In genomic region chr3:47282424-47283192, GRCh38 we compare ENCODE assay signal across 8 cellular contexts. TPM values are rescaled to one million over a fixed set of nuclear protein-coding genes. Genes with fewer than 3 reads are reported as not detected.
DNase-seq lines count a peak whose midpoint lies in the region; ATAC-seq and TF ChIP-seq lines count a peak whose summit lies in the region.

A gene with protein sequence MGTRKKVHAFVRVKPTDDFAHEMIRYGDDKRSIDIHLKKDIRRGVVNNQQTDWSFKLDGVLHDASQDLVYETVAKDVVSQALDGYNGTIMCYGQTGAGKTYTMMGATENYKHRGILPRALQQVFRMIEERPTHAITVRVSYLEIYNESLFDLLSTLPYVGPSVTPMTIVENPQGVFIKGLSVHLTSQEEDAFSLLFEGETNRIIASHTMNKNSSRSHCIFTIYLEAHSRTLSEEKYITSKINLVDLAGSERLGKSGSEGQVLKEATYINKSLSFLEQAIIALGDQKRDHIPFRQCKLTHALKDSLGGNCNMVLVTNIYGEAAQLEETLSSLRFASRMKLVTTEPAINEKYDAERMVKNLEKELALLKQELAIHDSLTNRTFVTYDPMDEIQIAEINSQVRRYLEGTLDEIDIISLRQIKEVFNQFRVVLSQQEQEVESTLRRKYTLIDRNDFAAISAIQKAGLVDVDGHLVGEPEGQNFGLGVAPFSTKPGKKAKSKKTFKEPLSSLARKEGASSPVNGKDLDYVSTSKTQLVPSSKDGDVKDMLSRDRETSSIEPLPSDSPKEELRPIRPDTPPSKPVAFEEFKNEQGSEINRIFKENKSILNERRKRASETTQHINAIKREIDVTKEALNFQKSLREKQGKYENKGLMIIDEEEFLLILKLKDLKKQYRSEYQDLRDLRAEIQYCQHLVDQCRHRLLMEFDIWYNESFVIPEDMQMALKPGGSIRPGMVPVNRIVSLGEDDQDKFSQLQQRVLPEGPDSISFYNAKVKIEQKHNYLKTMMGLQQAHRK (minus strand): TSS chr3:47282799. CDS start chr3:47277374, 5,425 bp downstream.
TSS of gene KLHL18 (plus strand) at chr3:47282944. CDS start at chr3:47282966, 22 bp downstream.

- peak within 1 kb of the TSS; percentile 98 for H2BK120ac ChIP-seq in IMR-90 (ENCODE audit: low read depth, low read length)

- peaks cover 50% of the 10 kb centered on the region for H3K4me1 Mint-ChIP-seq in activated T-cell treated with anti-CD3 and anti-CD28 coated beads, Interleukin-2, amount 50 U/mL, for 24 hours (ENCODE audit: low read depth)

- peak; percentile 71 for DNase-seq in DMS153 (lab: John Stamatoyannopoulos, UW)
- DNase-seq in IMR-90, result peak; percentile 93
- DNase-seq in OCI-M2 (lab: John Stamatoyannopoulos, UW; ENCODE audit: unreplicated experiment), result peak; percentile 71
- DNase-seq in activated T-cell treated with anti-CD3 and anti-CD28 coated beads, Interleukin-2, amount 50 U/mL, for 24 hours, result peak; percentile 95
- peak; percentile 98 for DNase-seq in erythroblast (lab: John Stamatoyannopoulos, UW)
- DNase-seq in stimulated activated CD8-positive, alpha-beta memory T cell treated with anti-CD3 and anti-CD28 coated beads, Interleukin-4, amount 100 ng/mL, for 48 hours, result peak; percentile 97

- peak within 1 kb of the TSS; percentile 90 for H2AK9ac ChIP-seq in IMR-90 (replicated peaks; ENCODE audit: low read depth, low read length, poor library complexity)

- dilution Hi-C loops in IMR-90 (cut with HindIII; ENCODE audit: low sequenced_read_pairs, unreplicated experiment), result no loop called here

- H2AK5ac ChIP-seq in IMR-90 (ENCODE audit: low read depth, low read length), result peak within 1 kb of the TSS; percentile 72

- peaks cover 8% of the 10 kb centered on the region for H3K9me1 ChIP-seq in IMR-90 (ENCODE audit: insufficient read depth, low read length)

- H3K9me3 Mint-ChIP-seq in activated T-cell treated with anti-CD3 and anti-CD28 coated beads, Interleukin-2, amount 50 U/mL, for 24 hours, result no peaks in the 10 kb centered on the region

- H3K36me3 Mint-ChIP-seq in activated T-cell treated with anti-CD3 and anti-CD28 coated beads, Interleukin-2, amount 50 U/mL, for 24 hours (ENCODE audit: low read depth), result peaks cover 51% of the 10 kb centered on the region

- no peaks in the 10 kb centered on the region for H3K27me3 Mint-ChIP-seq in activated T-cell treated with anti-CD3 and anti-CD28 coated beads, Interleukin-2, amount 50 U/mL, for 24 hours

- intact Hi-C loops in IMR-90 (cut with micrococcal nuclease), result loop anchor here (1.0 kb wide), 1 partner anchor 118 kb away; the partner anchor contains the start of gene SETD2

- peak within 1 kb of the TSS; percentile 99 for H3K14ac ChIP-seq in IMR-90 (replicated peaks; ENCODE audit: low read depth, low read length)

- peak within 1 kb of the TSS; percentile 99 for H3K27ac Mint-ChIP-seq in activated T-cell treated with anti-CD3 and anti-CD28 coated beads, Interleukin-2, amount 50 U/mL, for 24 hours

- H3K4me3 ChIP-seq in IMR-90 (ENCODE audit: insufficient read depth, low read depth, low read length) (peak within 1 kb of the TSS; percentile 60), mucosa of stomach (ENCODE audit: low read length) (peak within 1 kb of the TSS; percentile 89)

- peak within 1 kb of the TSS; percentile 98 for H3K4me2 ChIP-seq in IMR-90 (ENCODE audit: low read depth, low read length)

- H4K91ac ChIP-seq in IMR-90 (ENCODE audit: insufficient read depth, low read depth, low read length), result peak within 1 kb of the TSS; percentile 99

- TF ChIP-seq POLR2A in IMR-90 (IDR thresholded peaks at IDR 0.05; ENCODE audit: low read depth, low read length) (peak; percentile 91), erythroblast (IDR thresholded peaks at IDR 0.05; ENCODE audit: low read length) (peak; percentile 81)

- peak within 1 kb of the TSS; percentile 89 for H2BK5ac ChIP-seq in IMR-90 (ENCODE audit: low read depth, low read length, poor library complexity, severe bottlenecking)

- H2BK20ac ChIP-seq in IMR-90 (ENCODE audit: low read depth, low read length), result peak within 1 kb of the TSS; percentile 91

- peaks cover 22 to 57% of the 10 kb centered on the region in 2 experiments; a peak in 3 of 4 replicates for H3K79me1 ChIP-seq in IMR-90 (ENCODE audit: low read depth in 1 of 2, low read length in 2 of 2)

- WGBS in IMR-90 (ENCODE audit: extremely low coverage in 2 of 2, insufficient read length in 1 of 2), 2 experiments, result 1% methylated on average over 55 of the region's 82 CpGs; no CpG with 5 or more reads in 1 of the 2 experiments

- H3K9ac ChIP-seq in IMR-90 (ENCODE audit: low read depth, low read length) (peak within 1 kb of the TSS; percentile 96), mucosa of stomach (ENCODE audit: low read length) (peak within 1 kb of the TSS; percentile 90)

- peak within 1 kb of the TSS; percentile 100 for H3K4me3 Mint-ChIP-seq in activated T-cell treated with anti-CD3 and anti-CD28 coated beads, Interleukin-2, amount 50 U/mL, for 24 hours

- POLR2A ChIA-PET in IMR-90 (lab: Charles Lee; ENCODE audit: unreplicated experiment), result interaction anchor here (1.0 kb wide), 1 partner anchor 13 kb away, joined by 3 read pairs; no protein-coding TSS in a partner anchor

- H3K18ac ChIP-seq in IMR-90 (ENCODE audit: low read depth, low read length), result peak within 1 kb of the TSS; percentile 96

- H4K20me1 ChIP-seq in IMR-90 (ENCODE audit: insufficient read depth, low read length), result peaks cover 10% of the 10 kb centered on the region

- H3K36me3 ChIP-seq in IMR-90 (ENCODE audit: control insufficient read depth, insufficient read depth, low read length), result peaks cover 2% of the 10 kb centered on the region; the same call in 1 of the 2 replicates
- peaks cover 3% of the 10 kb centered on the region for H3K36me3 ChIP-seq in mucosa of stomach (ENCODE audit: control insufficient read depth, insufficient read depth, low read length)

- TF ChIP-seq CTCF in IMR-90 (conservative IDR thresholded peaks at IDR 0.05; ENCODE audit: low read depth, low read length), result no peak

- H3K27ac ChIP-seq in IMR-90 (ENCODE audit: insufficient read depth, low read length), result peak within 1 kb of the TSS; percentile 94

- peak; percentile 75 for ATAC-seq in GM21528 (IDR thresholded peaks at IDR 0.05; ENCODE audit: low FRiP score, unreplicated experiment)
- ATAC-seq in IMR-90 (ENCODE audit: low read depth), result peak; percentile 97

- peak within 1 kb of the TSS; percentile 93 for H4K5ac ChIP-seq in IMR-90 (ENCODE audit: low read depth, low read length)

- H2BK15ac ChIP-seq in IMR-90 (ENCODE audit: low read depth, low read length), result peak within 1 kb of the TSS; percentile 95

- peak within 1 kb of the TSS; percentile 99 for H3K56ac ChIP-seq in IMR-90 (ENCODE audit: extremely low read depth, insufficient read depth, low read length)

- peak within 1 kb of the TSS; percentile 95 for H2AFZ ChIP-seq in IMR-90 (replicated peaks; ENCODE audit: low read length, poor library complexity)

- peak within 1 kb of the TSS; percentile 98 for H3K23ac ChIP-seq in IMR-90 (ENCODE audit: low read depth, low read length)

- TF ChIP-seq RAD21 in IMR-90 (IDR thresholded peaks at IDR 0.05; ENCODE audit: low read length), result no peak

- no TSS peak for BruUV-seq in IMR-90 (replicated peaks; lab: Mats Ljungman, UMichigan)

- H3K9me3 ChIP-seq in IMR-90 (ENCODE audit: control insufficient read depth, insufficient read depth, low read length) (no peaks in the 10 kb centered on the region), mucosa of stomach (ENCODE audit: control insufficient read depth, low read length) (no peaks in the 10 kb centered on the region)

- no peaks in the 10 kb centered on the region for H3K27me3 ChIP-seq in IMR-90 (ENCODE audit: control insufficient read depth, insufficient read depth, low read length)
- no peaks in the 10 kb centered on the region for H3K27me3 ChIP-seq in mucosa of stomach (ENCODE audit: control insufficient read depth, insufficient read depth, low read length)

- in situ Hi-C loops in IMR-90 (cut with MboI; ENCODE audit: low sequenced_read_pairs), result no loop called here

- CTCF ChIA-PET in IMR-90 (lab: Yijun Ruan, JAX), result no interaction called here

- H4K8ac ChIP-seq in IMR-90 (ENCODE audit: low read depth in 2 of 2, low read length in 2 of 2), result peak within 1 kb of the TSS; percentile 92 to 100

- peaks cover 4% of the 10 kb centered on the region; the same call in 1 of the 2 replicates for H3K4me1 ChIP-seq in IMR-90 (ENCODE audit: control insufficient read depth, insufficient read depth, low read length)
- H3K4me1 ChIP-seq in mucosa of stomach (ENCODE audit: control insufficient read depth, insufficient read depth, low read length), result peaks cover 13% of the 10 kb centered on the region

- peak within 1 kb of the TSS; percentile 97 for H3K4ac ChIP-seq in IMR-90 (ENCODE audit: low read depth, low read length)

TF ChIP-seq in IMR-90, 13 proteins besides CTCF, POLR2A, EP300 and RAD21 (continues in another document):
- TF ChIP-seq NFE2L2 (IDR thresholded peaks at IDR 0.05; ENCODE audit: low read depth, low read length) (0 out of 2 replicates have a peak, but pooled peaks have one; percentile 2), RCOR1 (IDR thresholded peaks at IDR 0.05; ENCODE audit: insufficient replicate concordance, low read length) (no peak), RFX5 (IDR thresholded peaks at IDR 0.05; ENCODE audit: low read depth, low read length) (no peak), CEBPB (IDR thresholded peaks at IDR 0.05; ENCODE audit: low read depth, low read length) (no peak), MAZ (IDR thresholded peaks at IDR 0.05; ENCODE audit: borderline replicate concordance, low read depth, low read length) (peak; percentile 88)
- TF ChIP-seq, protein P1, sequence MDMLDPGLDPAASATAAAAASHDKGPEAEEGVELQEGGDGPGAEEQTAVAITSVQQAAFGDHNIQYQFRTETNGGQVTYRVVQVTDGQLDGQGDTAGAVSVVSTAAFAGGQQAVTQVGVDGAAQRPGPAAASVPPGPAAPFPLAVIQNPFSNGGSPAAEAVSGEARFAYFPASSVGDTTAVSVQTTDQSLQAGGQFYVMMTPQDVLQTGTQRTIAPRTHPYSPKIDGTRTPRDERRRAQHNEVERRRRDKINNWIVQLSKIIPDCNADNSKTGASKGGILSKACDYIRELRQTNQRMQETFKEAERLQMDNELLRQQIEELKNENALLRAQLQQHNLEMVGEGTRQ (IDR thresholded peaks at IDR 0.05; ENCODE audit: low read depth, low read length), result peak; percentile 59; the same call in 1 of the 2 replicates

RNA-seq across cellular contexts. Expression of the first gene that starts in this region (rescaled TPM):
- total RNA-seq in IMR-90 (2012; rRNA removed), result 1.8 and 3.6 TPM in 2 replicates
- polyA plus RNA-seq in IMR-90 (2012; rRNA removed), result 5.0 and 5.7 TPM in 2 replicates
- polyA plus RNA-seq in IMR-90 (2012; cell fraction: cytosol; rRNA removed), result 4.1 and 4.4 TPM in 2 replicates
- 1.9 and 2.4 TPM in 2 replicates for polyA plus RNA-seq in IMR-90 (2012; cell fraction: nucleus; rRNA removed; ENCODE audit: low replicate concordance)

RNA-seq across cellular contexts. Expression of gene KLHL18, which starts in this region (rescaled TPM):
- 38.9 and 76.2 TPM in 2 replicates for total RNA-seq in IMR-90 (2012; rRNA removed)
- polyA plus RNA-seq in IMR-90 (2012; rRNA removed), result 29.1 and 40.0 TPM in 2 replicates
- 40.1 and 43.2 TPM in 2 replicates for polyA plus RNA-seq in IMR-90 (2012; cell fraction: cytosol; rRNA removed)
- polyA plus RNA-seq in IMR-90 (2012; cell fraction: nucleus; rRNA removed; ENCODE audit: low replicate concordance), result 33.9 and 40.9 TPM in 2 replicates

Comparison
In these comparisons a context has a peak if more than half of its experiments do, and no peak if none do; other contexts are left out.
1. Peak in every context shown above with its lines: DNase-seq, ATAC-seq, H3K4me3 ChIP-seq and H3K27ac ChIP-seq.